In the genomic region with DNA sequence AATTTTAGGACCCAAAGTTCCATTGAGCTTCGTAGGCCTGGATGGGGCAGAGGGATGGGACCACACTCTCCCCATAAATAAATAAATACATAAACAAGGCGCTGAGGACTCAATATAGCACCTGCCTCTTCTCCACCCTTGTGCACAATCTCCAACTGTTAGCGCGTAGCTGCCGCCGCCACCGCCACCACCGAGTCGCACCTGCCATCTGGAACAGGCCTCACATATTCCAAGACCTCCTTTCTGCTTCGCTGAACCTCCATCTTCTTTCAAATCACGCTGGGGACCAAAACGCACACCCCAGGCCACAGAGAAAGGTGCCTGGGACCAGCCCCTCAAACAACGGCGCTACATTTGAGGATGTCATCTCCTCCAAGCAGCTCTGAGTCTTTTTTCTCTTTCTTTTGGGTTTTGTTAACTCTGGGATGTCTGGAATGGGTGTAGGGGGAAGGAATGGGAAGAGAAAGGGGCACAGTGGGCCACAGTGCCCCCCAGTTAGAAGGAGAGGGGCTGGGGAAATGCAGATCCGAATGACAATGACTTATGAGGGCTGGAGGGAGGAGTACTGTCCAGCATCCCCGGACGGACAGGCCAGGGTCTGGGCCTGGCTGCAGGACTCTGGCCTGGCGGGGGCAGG, we compare ENCODE assay signal across 9 cellular contexts. TPM values are rescaled to one million over a fixed set of nuclear protein-coding genes. Genes with fewer than 3 reads are reported as not detected.
DNase-seq lines count a peak whose midpoint lies in the region; ATAC-seq, FAIRE-seq and TF ChIP-seq lines count a peak whose summit lies in the region.
"Had no signal": no experiment of that assay in that cellular context is flagged by ENCODE, and none has a peak within 500 bp of the region (broad histone marks: within the 10 kb centered on the region; RNA-seq: fewer than 3 reads in every experiment).

No MANE protein-coding gene starts in this region.

- ATAC-seq in HG02759 (IDR thresholded peaks at IDR 0.05; ENCODE audit: unreplicated experiment): no peak

- DNase-seq in BE2C: no peak
- DNase-seq in SW480 (ENCODE audit: low spot score): peak; percentile 56
- no peak for DNase-seq in RKO (ENCODE audit: low spot score)
- no peak for DNase-seq in MV-4-11 (lab: John Stamatoyannopoulos, UW)
- DNase-seq in D721Med (ENCODE audit: insufficient read length, low spot score): no peak

- H3K9ac ChIP-seq in HUES6 (ENCODE audit: low read length) (no peak overlapping the region), iPS-18a (ENCODE audit: low read length) (no peak overlapping the region)

- no peaks in the 10 kb centered on the region for H3K36me3 ChIP-seq in BE2C
- no peaks in the 10 kb centered on the region for H3K36me3 ChIP-seq in HUES6 (ENCODE audit: control insufficient read depth, insufficient read depth, low read length)
- H3K36me3 ChIP-seq in iPS-18a (ENCODE audit: control insufficient read depth, low read depth, low read length): no peaks in the 10 kb centered on the region

- H3K4me1 ChIP-seq in BE2C (peaks cover 10% of the 10 kb centered on the region), HUES6 (ENCODE audit: control insufficient read depth, insufficient read depth, low read length) (peaks cover 42% of the 10 kb centered on the region), iPS-18a (ENCODE audit: control insufficient read depth, low read depth, low read length) (peaks cover 14% of the 10 kb centered on the region)

- no peaks in the 10 kb centered on the region for H3K9me3 ChIP-seq in BE2C
- no peaks in the 10 kb centered on the region for H3K9me3 ChIP-seq in HUES6 (ENCODE audit: control insufficient read depth, insufficient read depth, low read depth, low read length)
- H3K9me3 ChIP-seq in iPS-18a (ENCODE audit: control insufficient read depth, low read depth, low read length): no peaks in the 10 kb centered on the region

- H3K27me3 ChIP-seq in BE2C: no peaks in the 10 kb centered on the region
- H3K27me3 ChIP-seq in HUES6 (ENCODE audit: control insufficient read depth, insufficient read depth, low read length): peaks cover 40% of the 10 kb centered on the region
- peaks cover 43% of the 10 kb centered on the region for H3K27me3 ChIP-seq in iPS-18a (ENCODE audit: control insufficient read depth, insufficient read depth, low read length)

- H3K4me3 ChIP-seq in BE2C (ENCODE audit: low read depth, low read length) (peak overlapping the region; percentile 48), HUES6 (ENCODE audit: low read depth, low read length) (peak overlapping the region; percentile 57), iPS-18a (ENCODE audit: low read length) (peak overlapping the region; percentile 44)

- no peak for TF ChIP-seq CTCF in BE2C (IDR thresholded peaks at IDR 0.05; ENCODE audit: low read depth, low read length)
- no peak for TF ChIP-seq CTCF in D721Med (IDR thresholded peaks at IDR 0.05; ENCODE audit: insufficient read depth, missing control alignments)

- FAIRE-seq in D721Med (lab: Jason Lieb, UNC): no peak
- FAIRE-seq: endothelial cell of umbilical vein had no signal

- no peak overlapping the region for H3K27ac ChIP-seq in HUES6 (ENCODE audit: low read depth, low read length)
- no peak overlapping the region for H3K27ac ChIP-seq in iPS-18a (ENCODE audit: low read length)

RNA-seq across cellular contexts. Expression of a gene that starts 49.7 kb away (rescaled TPM):
- polyA plus RNA-seq in BE2C (2012; ENCODE audit: insufficient read depth, insufficient read length, low read depth): 86.2 TPM
